Comparison of ENCODE assay signal across 20 cellular contexts in genomic region chr7:138116892-138117291, GRCh38. TPM values are rescaled to one million over a fixed set of nuclear protein-coding genes. Genes with fewer than 3 reads are reported as not detected.
A peak's percentile ranks its signal among the peaks of the same experiment; 100 is the strongest.
DNase-seq lines count a peak whose midpoint lies in the region; ATAC-seq, FAIRE-seq and TF ChIP-seq lines count a peak whose summit lies in the region.
"Had no signal": no experiment of that assay in that cellular context is flagged by ENCODE, and none has a peak within 500 bp of the region (broad histone marks: within the 10 kb centered on the region; RNA-seq: fewer than 3 reads in every experiment).

No MANE protein-coding gene starts in this region.

- intact Hi-C loops in adrenal gland (cut with DNase I) (no loop called here), pancreas (cut with DNase I) (no loop called here)

- ATAC-seq in left lobe of liver = peak; percentile 52
- ATAC-seq in pancreas = peak in 3 of 4 donors; percentile 30 to 73 (median 71)
- ATAC-seq in HG02610 (IDR thresholded peaks at IDR 0.05; ENCODE audit: unreplicated experiment) = no peak
- ATAC-seq in GM21515 (IDR thresholded peaks at IDR 0.05; ENCODE audit: unreplicated experiment) = no peak

- TF ChIP-seq CTCF in BE2C (IDR thresholded peaks at IDR 0.05; ENCODE audit: low read depth, low read length) = no peak
- no peak for TF ChIP-seq CTCF in adrenal gland (IDR thresholded peaks at IDR 0.05)
- no peak for TF ChIP-seq CTCF in pancreas (IDR thresholded peaks at IDR 0.05)

- no peak overlapping the region for H3K4me3 ChIP-seq in BE2C (ENCODE audit: low read depth, low read length)
- no peak overlapping the region for H3K4me3 ChIP-seq in adrenal gland
- no peak overlapping the region for H3K4me3 ChIP-seq in pancreas
- H3K4me3 ChIP-seq: A549, BLaER1, GM23248 had no signal

- WGBS in adrenal gland, 4 donors = 21 to 33% (median 30%) methylated on average over 2 of the region's 2 CpGs
- 14 to 15% methylated on average over 2 of the region's 2 CpGs for WGBS in pancreas, 2 donors

- no peak for TF ChIP-seq POLR2A in adrenal gland (IDR thresholded peaks at IDR 0.05)

- H3K4me1 ChIP-seq in BE2C = peaks cover 5% of the 10 kb centered on the region; the same call in 1 of the 2 replicates
- H3K4me1 ChIP-seq in adrenal gland (replicated peaks in 1 of 2) = peaks cover 0 to 6% of the 10 kb centered on the region in 2 donors
- no peaks in the 10 kb centered on the region for H3K4me1 ChIP-seq in pancreas
- H3K4me1 ChIP-seq: BLaER1 had no signal

- DNase-seq in BE2C (peak; percentile 21), adrenal gland (peak in 6 of 7 donors; percentile 31 to 62 (median 54)), left lobe of liver (ENCODE audit: low spot score) (no peak), pancreas (no peak), T-helper 9 cell (no peak), iPS-NIHi11 (ENCODE audit: low spot score) (no peak)
- DNase-seq: AML-193; CD4-positive, alpha-beta memory T cell; DMS153; DMS79; GDM1; H7 had no signal

- no peak for FAIRE-seq in pancreas (lab: Jason Lieb, UNC)
- FAIRE-seq: A549 had no signal

- H3K9me3 ChIP-seq in BE2C (no peaks in the 10 kb centered on the region), adrenal gland (replicated peaks in 1 of 3) (no peaks in the 10 kb centered on the region), pancreas (no peaks in the 10 kb centered on the region)
- H3K9me3 ChIP-seq: A549, BLaER1 had no signal

- no peak overlapping the region for H3K27ac ChIP-seq in adrenal gland
- no peak overlapping the region for H3K27ac ChIP-seq in pancreas
- H3K27ac ChIP-seq: 22Rv1, A549, BLaER1, GM23248 had no signal

- H3K36me3 ChIP-seq in BE2C = no peaks in the 10 kb centered on the region
- no peaks in the 10 kb centered on the region for H3K36me3 ChIP-seq in adrenal gland (replicated peaks in 1 of 2)
- no peaks in the 10 kb centered on the region for H3K36me3 ChIP-seq in pancreas
- H3K36me3 ChIP-seq: BLaER1 had no signal

- H3K27me3 ChIP-seq in BE2C (no peaks in the 10 kb centered on the region), adrenal gland (no peaks in the 10 kb centered on the region), pancreas (no peaks in the 10 kb centered on the region)
- H3K27me3 ChIP-seq: BLaER1 had no signal

RNA-seq across cellular contexts. Expression of gene AKR1D1, which starts 40.6 kb away (rescaled TPM):
- polyA plus RNA-seq in BE2C (2012; ENCODE audit: insufficient read depth, insufficient read length, low read depth) = 0.31 TPM
- total RNA-seq in adrenal gland = under 1 TPM in 2 of 8 donors, not detected in 6; 0.18 to 0.27 TPM
- polyA plus RNA-seq in adrenal gland = under 1 TPM in 1 of 3 donors, not detected in 2; 0.31 TPM
- total RNA-seq in left lobe of liver = 206 TPM
- under 1 TPM in 1 of 6 donors, not detected in 5; 0.28 TPM for total RNA-seq in pancreas
- under 1 TPM in 1 of 2 donors, not detected in 1; 0.02 TPM for polyA plus RNA-seq in pancreas
- total RNA-seq: CD4-positive, alpha-beta memory T cell; Daoy; GM23248; H7 had no signal
- polyA plus RNA-seq: CD14-positive monocyte; CD4-positive, alpha-beta memory T cell; GM23248 had no signal

Comparison
In these comparisons a context has a peak if more than half of its experiments do, and no peak if none do; other contexts are left out.
1. DNase-seq: peak in BE2C (single experiment) and adrenal gland (6 of 7); none in left lobe of liver (single experiment), pancreas (0 of 6), T-helper 9 cell (single experiment) and iPS-NIHi11 (single experiment).
2. ATAC-seq: peak in left lobe of liver (single experiment) and pancreas (3 of 4); none in HG02610 (single experiment) and GM21515 (single experiment).
3. RNA of gene AKR1D1, which starts 40.6 kb away (total RNA-seq): 206 TPM in left lobe of liver (single experiment); 0.18 to 0.27 TPM in adrenal gland and 0.28 TPM in pancreas; every median in the first group is over 100 times any median in the second.